Comparison of ENCODE assay signal across 8 cellular contexts in the genomic region with DNA sequence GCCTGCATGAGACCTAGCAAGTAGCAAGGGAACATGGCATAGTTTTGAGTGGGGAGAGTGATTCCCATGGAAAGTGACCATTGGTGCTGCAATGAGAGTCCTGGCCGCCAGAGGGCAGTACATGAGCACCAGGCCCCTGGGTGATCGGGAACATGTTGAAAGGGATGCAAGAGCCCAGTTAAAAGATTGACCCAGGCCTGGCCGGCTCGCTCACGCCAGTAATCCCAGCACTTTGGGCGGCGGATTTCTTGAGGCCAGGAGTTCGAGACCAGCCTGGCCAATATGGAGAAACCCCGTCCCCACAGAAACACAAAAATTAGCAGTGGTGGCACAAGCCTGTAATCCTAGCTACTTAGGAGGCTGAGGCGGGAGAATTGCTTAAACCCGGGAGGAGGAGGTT. TPM values are rescaled to one million over a fixed set of nuclear protein-coding genes. Genes with fewer than 3 reads are reported as not detected.
A peak's percentile ranks its signal among the peaks of the same experiment; 100 is the strongest.
DNase-seq lines count a peak whose midpoint lies in the region; ATAC-seq and TF ChIP-seq lines count a peak whose summit lies in the region.

No MANE protein-coding gene starts in this region.

- peak; percentile 58 for DNase-seq in H7
- DNase-seq in activated B cell treated with CpG ODN at 0.5 μM for 24 hours = peak; percentile 35
- DNase-seq in central memory CD4-positive, alpha-beta T cell = peak; percentile 27
- DNase-seq in left lobe of liver (ENCODE audit: low spot score) = peak; percentile 76
- peak; percentile 40 for DNase-seq in stimulated activated CD8-positive, alpha-beta memory T cell treated with anti-CD3 and anti-CD28 coated beads, Interleukin-12 subunit alpha, Interleukin-12 subunit beta, amount 100 ng/mL, for 1 hour (ENCODE audit: low read depth)
- DNase-seq in NCI-H187 treated with DMSO at 0.1 percent for 48 hours (lab: John Stamatoyannopoulos, UW) = no peak

- no peaks in the 10 kb centered on the region for H4K20me1 ChIP-seq in Loucy (ENCODE audit: insufficient read depth, low read length, poor library complexity, severe bottlenecking)

- ATAC-seq in activated B cell treated with CpG ODN at 0.5 μM for 24 hours (ENCODE audit: low read depth) (peak; percentile 64), left lobe of liver (peak; percentile 100)

- peaks cover 15% of the 10 kb centered on the region for H3K27me3 Mint-ChIP-seq in activated B cell treated with CpG ODN at 0.5 μM for 24 hours

- H2AFZ ChIP-seq in Loucy (ENCODE audit: low read length) = peak overlapping the region; percentile 80; the same call in 1 of the 2 replicates

- no peaks in the 10 kb centered on the region for H3K9me2 ChIP-seq in Loucy (replicated peaks; ENCODE audit: low read depth, low read length)

- H3K4me3 ChIP-seq in H7 (ENCODE audit: insufficient read depth, low read depth, low read length) (no peak overlapping the region), Loucy (ENCODE audit: low read length, poor library complexity, severe bottlenecking) (no peak overlapping the region)

- no peaks in the 10 kb centered on the region for H3K36me3 Mint-ChIP-seq in activated B cell treated with CpG ODN at 0.5 μM for 24 hours (ENCODE audit: low read depth)

- intact Hi-C loops in activated B cell treated with CpG ODN at 0.5 μM for 24 hours (cut with micrococcal nuclease) = loop anchor here (1.0 kb wide), 2 partner anchors 77 to 113 kb away; no protein-coding TSS in a partner anchor

- no peaks in the 10 kb centered on the region for H3K4me1 ChIP-seq in Loucy (ENCODE audit: insufficient read depth, low read length, poor library complexity, severe bottlenecking)

- CTCF ChIA-PET in activated B cell treated with CpG ODN at 0.5 μM for 24 hours (lab: Charles Lee) = interaction anchor here (0.7 to 5.8 kb wide), 16 partner anchors 10 to 213 kb away, joined by 3 to 64 read pairs (median 5); a partner anchor contains a TSS

- H3K79me2 ChIP-seq in Loucy (ENCODE audit: insufficient read depth, low read length) = no peaks in the 10 kb centered on the region

- H3K9ac ChIP-seq in Loucy (ENCODE audit: low read depth, low read length, poor library complexity, severe bottlenecking) = no peak overlapping the region

- TF ChIP-seq CTCF in GM12874 (IDR thresholded peaks at IDR 0.05; ENCODE audit: insufficient read depth, low read depth, low read length) (peak; percentile 96), Loucy (conservative IDR thresholded peaks at IDR 0.05; ENCODE audit: low read length) (peak; percentile 93), activated B cell treated with CpG ODN at 0.5 μM for 24 hours (IDR thresholded peaks at IDR 0.05) (peak; percentile 40)

- H3K4me1 Mint-ChIP-seq in activated B cell treated with CpG ODN at 0.5 μM for 24 hours = no peaks in the 10 kb centered on the region

- H3K27ac Mint-ChIP-seq in activated B cell treated with CpG ODN at 0.5 μM for 24 hours = no peak overlapping the region

- no peaks in the 10 kb centered on the region for H3K9me3 Mint-ChIP-seq in activated B cell treated with CpG ODN at 0.5 μM for 24 hours

- H3K36me3 ChIP-seq in H7 (replicated peaks; ENCODE audit: control insufficient read depth, insufficient read depth, low read length) = no peaks in the 10 kb centered on the region
- H3K36me3 ChIP-seq in Loucy (ENCODE audit: insufficient read depth, low read length) = no peaks in the 10 kb centered on the region

- H3K4me2 ChIP-seq in Loucy (ENCODE audit: low read depth, low read length, poor library complexity, severe bottlenecking) = no peak overlapping the region

- no peak overlapping the region for H3K4me3 Mint-ChIP-seq in activated B cell treated with CpG ODN at 0.5 μM for 24 hours

- no peaks in the 10 kb centered on the region for H3K27me3 ChIP-seq in H7 (ENCODE audit: control insufficient read depth, insufficient read depth, low read length)
- H3K27me3 ChIP-seq in Loucy (ENCODE audit: insufficient read depth, low read length, poor library complexity, severe bottlenecking) = no peaks in the 10 kb centered on the region

- no peaks in the 10 kb centered on the region for H3K9me3 ChIP-seq in Loucy (ENCODE audit: insufficient read depth, low read depth, low read length)

- POLR2A ChIA-PET in activated B cell treated with CpG ODN at 0.5 μM for 24 hours (lab: Charles Lee) = no interaction called here

- no peaks in the 10 kb centered on the region for H3F3A ChIP-seq in Loucy (ENCODE audit: low read depth)

RNA-seq across cellular contexts. Expression of a gene that starts 22.2 kb away (rescaled TPM):
- not detected in 2 replicates for total RNA-seq in H7 (2014; rRNA removed; shearing (Covaris generic))
- total RNA-seq in activated B cell treated with CpG ODN at 0.5 μM for 24 hours = not detected in 2 replicates
- total RNA-seq in left lobe of liver = 0.58 TPM

Comparison
In these comparisons a context has a peak if more than half of its experiments do, and no peak if none do; other contexts are left out.
1. CTCF ChIP-seq: peak in every context shown above with its lines; median percentile 96 in GM12874; 93 in Loucy; 40 in activated B cell treated with CpG ODN at 0.5 μM for 24 hours.